7 cellular contexts compared by ENCODE assay signal in genomic region chr4:8198906-8199593, GRCh38. TPM values are rescaled to one million over a fixed set of nuclear protein-coding genes. Genes with fewer than 3 reads are reported as not detected.
DNase-seq lines count a peak whose midpoint lies in the region; ATAC-seq and TF ChIP-seq lines count a peak whose summit lies in the region.

TSS of gene SH3TC1 (plus strand) at chr4:8199290. CDS start at chr4:8205195, 5,905 bp downstream.

- peak within 1 kb of the TSS; percentile 77 for H3K4me3 Mint-ChIP-seq in activated CD4-positive, alpha-beta T cell treated with anti-CD3 and anti-CD28 coated beads, Interleukin-2, amount 10 ng/mL, durations not matched to agents 7 days and 5 days
- peak within 1 kb of the TSS; percentile 99 for H3K4me3 Mint-ChIP-seq in memory B cell

- H3K9me3 ChIP-seq in duodenal mucosa (ENCODE audit: control insufficient read depth in 1 of 2, low read length in 2 of 2): no peaks in the 10 kb centered on the region

- no peaks in the 10 kb centered on the region for H3K27me3 Mint-ChIP-seq in activated CD4-positive, alpha-beta T cell treated with anti-CD3 and anti-CD28 coated beads, Interleukin-2, amount 10 ng/mL, durations not matched to agents 7 days and 5 days
- no peaks in the 10 kb centered on the region for H3K27me3 Mint-ChIP-seq in memory B cell

- peak; percentile 53 for DNase-seq in NCI-H2029 treated with DMSO at 0.1 percent for 48 hours (lab: John Stamatoyannopoulos, UW)
- DNase-seq in activated CD4-positive, alpha-beta T cell treated with anti-CD3 and anti-CD28 coated beads, Interleukin-2, amount 10 ng/mL, durations not matched to agents 7 days and 5 days: peak; percentile 67
- DNase-seq in memory B cell (ENCODE audit: low spot score in 2 of 2): peak; percentile 63 to 74
- peak; percentile 16 to 37 for DNase-seq in stimulated activated CD8-positive, alpha-beta memory T cell treated with anti-CD3 and anti-CD28 coated beads, Interleukin-15, amount 100 ng/mL, for 4 hours (ENCODE audit: low read depth in 2 of 2)

- peak within 1 kb of the TSS; percentile 58 to 75 for H3K4me3 ChIP-seq in duodenal mucosa (ENCODE audit: low read depth in 1 of 2, low read length in 2 of 2)

- H3K27ac Mint-ChIP-seq in activated CD4-positive, alpha-beta T cell treated with anti-CD3 and anti-CD28 coated beads, Interleukin-2, amount 10 ng/mL, durations not matched to agents 7 days and 5 days: peak within 1 kb of the TSS; percentile 88
- H3K27ac Mint-ChIP-seq in memory B cell: peak within 1 kb of the TSS; percentile 93

- H3K27me3 ChIP-seq in duodenal mucosa (ENCODE audit: control insufficient read depth in 1 of 2, insufficient read depth in 2 of 2, low read length in 2 of 2): no peaks in the 10 kb centered on the region

- ATAC-seq in GM18505 (IDR thresholded peaks at IDR 0.05; ENCODE audit: unreplicated experiment) (peak; percentile 73), HG02678 (IDR thresholded peaks at IDR 0.05; ENCODE audit: unreplicated experiment) (peak; percentile 78), memory B cell (ENCODE audit: low read depth) (peak; percentile 65)

- H3K27ac ChIP-seq in duodenal mucosa (ENCODE audit: low read depth, low read length): peak within 1 kb of the TSS; percentile 74

- peak; percentile 77 for TF ChIP-seq POLR2A in GM18505 (IDR thresholded peaks at IDR 0.05; ENCODE audit: borderline replicate concordance, extremely low read depth, insufficient read depth, insufficient read length)

- peaks cover 31 to 39% of the 10 kb centered on the region in 2 donors for H3K4me1 ChIP-seq in duodenal mucosa (ENCODE audit: control insufficient read depth in 1 of 2, insufficient read depth in 2 of 2, low read length in 2 of 2)

- no peaks in the 10 kb centered on the region for H3K36me3 Mint-ChIP-seq in activated CD4-positive, alpha-beta T cell treated with anti-CD3 and anti-CD28 coated beads, Interleukin-2, amount 10 ng/mL, durations not matched to agents 7 days and 5 days (ENCODE audit: low read depth)
- H3K36me3 Mint-ChIP-seq in memory B cell: peaks cover 2% of the 10 kb centered on the region

- H3K9me3 Mint-ChIP-seq in activated CD4-positive, alpha-beta T cell treated with anti-CD3 and anti-CD28 coated beads, Interleukin-2, amount 10 ng/mL, durations not matched to agents 7 days and 5 days: no peaks in the 10 kb centered on the region
- H3K9me3 Mint-ChIP-seq in memory B cell: no peaks in the 10 kb centered on the region

- H3K9ac ChIP-seq in duodenal mucosa (ENCODE audit: low read depth in 1 of 2, low read length in 2 of 2): peak within 1 kb of the TSS; percentile 71 to 79

- no peaks in the 10 kb centered on the region for H3K36me3 ChIP-seq in duodenal mucosa (ENCODE audit: control insufficient read depth in 1 of 2, insufficient read depth in 2 of 2, low read length in 2 of 2)

- peaks cover 39% of the 10 kb centered on the region for H3K4me1 Mint-ChIP-seq in activated CD4-positive, alpha-beta T cell treated with anti-CD3 and anti-CD28 coated beads, Interleukin-2, amount 10 ng/mL, durations not matched to agents 7 days and 5 days
- peaks cover 44% of the 10 kb centered on the region for H3K4me1 Mint-ChIP-seq in memory B cell

- CTCF ChIA-PET in activated CD4-positive, alpha-beta T cell treated with anti-CD3 and anti-CD28 coated beads, Interleukin-2, amount 10 ng/mL, durations not matched to agents 7 days and 5 days (lab: Charles Lee): interaction anchor here (0.6 to 1.8 kb wide), 6 partner anchors 22 to 1539 kb away, joined by 3 to 5 read pairs (median 4); no protein-coding TSS in a partner anchor

- POLR2A ChIA-PET in activated CD4-positive, alpha-beta T cell treated with anti-CD3 and anti-CD28 coated beads, Interleukin-2, amount 10 ng/mL, durations not matched to agents 7 days and 5 days (lab: Charles Lee): no interaction called here

RNA-seq across cellular contexts. Expression of gene SH3TC1, which starts in this region (rescaled TPM):
- 10 to 100 TPM in 1 of 2 experiments, 1 to 10 TPM in 1; 8.2 to 10.8 TPM for total RNA-seq in activated CD4-positive, alpha-beta T cell treated with anti-CD3 and anti-CD28 coated beads, Interleukin-2, amount 10 ng/mL, durations not matched to agents 7 days and 5 days

Comparison
In these comparisons a context has a peak if more than half of its experiments do, and no peak if none do; other contexts are left out.
1. Peak in every context shown above with its lines: DNase-seq, ATAC-seq, H3K4me3 ChIP-seq and H3K27ac ChIP-seq.